Comparison of ENCODE assay signal across 10 cellular contexts in genomic region chr3:64489361-64490044, GRCh38.
DNase-seq lines count a peak whose midpoint lies in the region; ATAC-seq and FAIRE-seq lines count a peak whose summit lies in the region.
"Had no signal": no experiment of that assay in that cellular context is flagged by ENCODE, and none has a peak within 500 bp of the region (broad histone marks: within the 10 kb centered on the region; RNA-seq: fewer than 3 reads in every experiment).

No MANE protein-coding gene starts in this region.

- H3K4me3 ChIP-seq in HUES6 (ENCODE audit: low read depth, low read length), result peak overlapping the region; percentile 32
- H3K4me3 ChIP-seq in small intestine (ENCODE audit: low read depth in 1 of 2, low read length in 2 of 2), result no peak overlapping the region

- no peak for FAIRE-seq in small intestine (lab: Jason Lieb, UNC)

- H3K9ac ChIP-seq in HUES6 (ENCODE audit: low read length), result no peak overlapping the region

- H3K27me3 ChIP-seq in HUES6 (ENCODE audit: control insufficient read depth, insufficient read depth, low read length) (peaks cover 14% of the 10 kb centered on the region), small intestine (ENCODE audit: control insufficient read depth in 2 of 2, insufficient read depth in 2 of 2, low read length in 2 of 2) (peaks cover 0 to 15% of the 10 kb centered on the region in 2 donors)

- H3K36me3 ChIP-seq in HUES6 (ENCODE audit: control insufficient read depth, insufficient read depth, low read length), result no peaks in the 10 kb centered on the region
- H3K36me3 ChIP-seq in small intestine (ENCODE audit: control insufficient read depth in 2 of 2, insufficient read depth in 2 of 2, low read length in 2 of 2), result no peaks in the 10 kb centered on the region

- H3K4me1 ChIP-seq in HUES6 (ENCODE audit: control insufficient read depth, insufficient read depth, low read length), result peaks cover 33% of the 10 kb centered on the region
- H3K4me1 ChIP-seq in small intestine (ENCODE audit: control insufficient read depth in 2 of 2, insufficient read depth in 1 of 2, low read depth in 1 of 2, low read length in 1 of 2), result no peaks in the 10 kb centered on the region

- H3K27ac ChIP-seq in HUES6 (ENCODE audit: low read depth, low read length) (no peak overlapping the region), small intestine (ENCODE audit: low read depth in 1 of 2, low read length in 1 of 2) (no peak overlapping the region)

- DNase-seq in NCI-H82 treated with DMSO at 0.1 percent for 48 hours (lab: John Stamatoyannopoulos, UW; ENCODE audit: unreplicated experiment), result peak; percentile 42
- DNase-seq in iPS DF 19.7 (ENCODE audit: low read depth, low spot score), result peak; percentile 70
- DNase-seq in small intestine, result peak; percentile 67
- DNase-seq in activated T-cell treated with anti-CD3 and anti-CD28 coated beads, Interleukin-2, amount 50 U/mL, for 1 hour, result no peak
- DNase-seq: activated effector memory CD4-positive, alpha-beta T cell treated with Interleukin-2 at 50 U/mL for 16 hours; NCI-H446 treated with DMSO at 0.1 percent for 48 hours had no signal

- ATAC-seq in HG02885 (IDR thresholded peaks at IDR 0.05; ENCODE audit: poor library complexity, unreplicated experiment) (no peak), GM18511 (IDR thresholded peaks at IDR 0.05; ENCODE audit: unreplicated experiment) (no peak), HG03175 (IDR thresholded peaks at IDR 0.05; ENCODE audit: unreplicated experiment) (no peak)

- 5 to 29% (median 15%) methylated on average over 22 to 23 of the region's 23 CpGs for WGBS in small intestine, 3 donors

- H3K9me3 ChIP-seq in HUES6 (ENCODE audit: control insufficient read depth, insufficient read depth, low read depth, low read length) (no peaks in the 10 kb centered on the region), small intestine (ENCODE audit: control insufficient read depth, low read depth) (no peaks in the 10 kb centered on the region)
